ENCODE assay signal across 8 cellular contexts in genomic region chr19:18292810-18293641, GRCh38. TPM values are rescaled to one million over a fixed set of nuclear protein-coding genes. Genes with fewer than 3 reads are reported as not detected.
A peak's percentile ranks its signal among the peaks of the same experiment; 100 is the strongest.
DNase-seq lines count a peak whose midpoint lies in the region; ATAC-seq and TF ChIP-seq lines count a peak whose summit lies in the region.

No MANE protein-coding gene starts in this region.

- peaks cover 35% of the 10 kb centered on the region for H3K4me1 ChIP-seq in vagina

- no peaks in the 10 kb centered on the region for H3K9me3 ChIP-seq in vagina

- H3K9me3 Mint-ChIP-seq in activated CD4-positive, alpha-beta T cell treated with anti-CD3 and anti-CD28 coated beads, Interleukin-2, amount 10 ng/mL, durations not matched to agents 24 days and 14 days, result peaks cover 19% of the 10 kb centered on the region
- no peaks in the 10 kb centered on the region for H3K9me3 Mint-ChIP-seq in activated naive CD4-positive, alpha-beta T cell treated with anti-CD3 and anti-CD28 coated beads, Interleukin-2, amount 10 ng/mL, durations not matched to agents 7 days and 5 days
- no peaks in the 10 kb centered on the region for H3K9me3 Mint-ChIP-seq in neural crest cell

- no peak for TF ChIP-seq POLR2A in vagina (IDR thresholded peaks at IDR 0.05)

- CTCF ChIA-PET in activated naive CD4-positive, alpha-beta T cell treated with anti-CD3 and anti-CD28 coated beads, Interleukin-2, amount 10 ng/mL, durations not matched to agents 7 days and 5 days (lab: Charles Lee), result interaction anchor here (0.7 to 6.6 kb wide), 7 partner anchors 9 to 228 kb away, joined by 3 to 73 read pairs (median 5); partner anchors contain the start of gene JUND

- ATAC-seq in GM21529 (IDR thresholded peaks at IDR 0.05; ENCODE audit: unreplicated experiment), result no peak

- no peak for TF ChIP-seq CTCF in neural crest cell (conservative IDR thresholded peaks at IDR 0.05)
- TF ChIP-seq CTCF in vagina (IDR thresholded peaks at IDR 0.05), result no peak

- H3K4me1 Mint-ChIP-seq in activated CD4-positive, alpha-beta T cell treated with anti-CD3 and anti-CD28 coated beads, Interleukin-2, amount 10 ng/mL, durations not matched to agents 24 days and 14 days, result peaks cover 67% of the 10 kb centered on the region
- peaks cover 77% of the 10 kb centered on the region for H3K4me1 Mint-ChIP-seq in activated naive CD4-positive, alpha-beta T cell treated with anti-CD3 and anti-CD28 coated beads, Interleukin-2, amount 10 ng/mL, durations not matched to agents 7 days and 5 days
- peaks cover 29% of the 10 kb centered on the region for H3K4me1 Mint-ChIP-seq in neural crest cell

- no peaks in the 10 kb centered on the region for H3K27me3 ChIP-seq in vagina

- H3K36me3 ChIP-seq in vagina, result no peaks in the 10 kb centered on the region

- peaks cover 27% of the 10 kb centered on the region for H3K36me3 Mint-ChIP-seq in activated CD4-positive, alpha-beta T cell treated with anti-CD3 and anti-CD28 coated beads, Interleukin-2, amount 10 ng/mL, durations not matched to agents 24 days and 14 days (ENCODE audit: low read depth)
- H3K36me3 Mint-ChIP-seq in activated naive CD4-positive, alpha-beta T cell treated with anti-CD3 and anti-CD28 coated beads, Interleukin-2, amount 10 ng/mL, durations not matched to agents 7 days and 5 days, result peaks cover 8% of the 10 kb centered on the region
- H3K36me3 Mint-ChIP-seq in neural crest cell (ENCODE audit: low read depth), result no peaks in the 10 kb centered on the region

- no peaks in the 10 kb centered on the region for H3K27me3 Mint-ChIP-seq in activated CD4-positive, alpha-beta T cell treated with anti-CD3 and anti-CD28 coated beads, Interleukin-2, amount 10 ng/mL, durations not matched to agents 24 days and 14 days
- H3K27me3 Mint-ChIP-seq in activated naive CD4-positive, alpha-beta T cell treated with anti-CD3 and anti-CD28 coated beads, Interleukin-2, amount 10 ng/mL, durations not matched to agents 7 days and 5 days, result no peaks in the 10 kb centered on the region
- H3K27me3 Mint-ChIP-seq in neural crest cell (ENCODE audit: low read depth), result peaks cover 3% of the 10 kb centered on the region

- H3K4me3 Mint-ChIP-seq in activated CD4-positive, alpha-beta T cell treated with anti-CD3 and anti-CD28 coated beads, Interleukin-2, amount 10 ng/mL, durations not matched to agents 24 days and 14 days, result peak overlapping the region; percentile 86
- H3K4me3 Mint-ChIP-seq in activated naive CD4-positive, alpha-beta T cell treated with anti-CD3 and anti-CD28 coated beads, Interleukin-2, amount 10 ng/mL, durations not matched to agents 7 days and 5 days, result peak overlapping the region; percentile 89
- peak overlapping the region; percentile 91 for H3K4me3 Mint-ChIP-seq in neural crest cell

- H3K4me3 ChIP-seq in vagina, result peak overlapping the region; percentile 62 to 68

- H3K27ac Mint-ChIP-seq in activated CD4-positive, alpha-beta T cell treated with anti-CD3 and anti-CD28 coated beads, Interleukin-2, amount 10 ng/mL, durations not matched to agents 24 days and 14 days, result peak overlapping the region; percentile 98
- peak overlapping the region; percentile 96 for H3K27ac Mint-ChIP-seq in activated naive CD4-positive, alpha-beta T cell treated with anti-CD3 and anti-CD28 coated beads, Interleukin-2, amount 10 ng/mL, durations not matched to agents 7 days and 5 days
- H3K27ac Mint-ChIP-seq in neural crest cell (ENCODE audit: unreplicated experiment), result peak overlapping the region; percentile 13

- peak overlapping the region; percentile 99 for H3K27ac ChIP-seq in vagina

- DNase-seq in activated CD4-positive, alpha-beta T cell treated with anti-CD3 and anti-CD28 coated beads, Interleukin-2, amount 10 ng/mL, durations not matched to agents 24 days and 14 days, result peak; percentile 89
- no peak for DNase-seq in activated CD4-positive, alpha-beta T cell treated with anti-CD3 and anti-CD28 coated beads, Interleukin-2, amount 50 U/mL, for 4 hours
- DNase-seq in NCI-H2227 (lab: John Stamatoyannopoulos, UW; ENCODE audit: unreplicated experiment) (peak; percentile 84), germinal center (ENCODE audit: low spot score) (peak; percentile 31), neural crest cell (ENCODE audit: low read depth, low spot score) (peak; percentile 64), vagina (ENCODE audit: extremely low spot score in 2 of 2) (no peak)
- peak; percentile 67 for DNase-seq in activated naive CD4-positive, alpha-beta T cell treated with anti-CD3 and anti-CD28 coated beads, Interleukin-2, amount 10 ng/mL, durations not matched to agents 7 days and 5 days

- intact Hi-C loops in activated CD4-positive, alpha-beta T cell treated with anti-CD3 and anti-CD28 coated beads, Interleukin-2, amount 10 ng/mL, durations not matched to agents 24 days and 14 days (cut with micrococcal nuclease), result loop anchor here (5.0 to 10.0 kb wide), 3 partner anchors 124 to 288 kb away; partner anchors contain the start of genes ARRDC2, IL12RB1 and SSBP4
- intact Hi-C loops in vagina (cut with DNase I), result no loop called here

RNA-seq across cellular contexts. Expression of gene JUND, which starts 11.6 kb away (rescaled TPM):
- 382 and 413 TPM in 2 replicates for total RNA-seq in activated CD4-positive, alpha-beta T cell treated with anti-CD3 and anti-CD28 coated beads, Interleukin-2, amount 10 ng/mL, durations not matched to agents 24 days and 14 days
- total RNA-seq in neural crest cell (73.6 and 85.1 TPM in 2 replicates), vagina (531 TPM)

RNA-seq across cellular contexts. Expression of gene IQCN, which starts 18.8 kb away (rescaled TPM):
- 2.3 and 3.0 TPM in 2 replicates for total RNA-seq in activated CD4-positive, alpha-beta T cell treated with anti-CD3 and anti-CD28 coated beads, Interleukin-2, amount 10 ng/mL, durations not matched to agents 24 days and 14 days
- total RNA-seq in neural crest cell (2.2 and 2.5 TPM in 2 replicates), vagina (4.4 TPM)

RNA-seq across cellular contexts. Expression of gene LSM4, which starts 29.9 kb away (rescaled TPM):
- 217 and 225 TPM in 2 replicates for total RNA-seq in activated CD4-positive, alpha-beta T cell treated with anti-CD3 and anti-CD28 coated beads, Interleukin-2, amount 10 ng/mL, durations not matched to agents 24 days and 14 days
- total RNA-seq in neural crest cell (283 and 292 TPM in 2 replicates), vagina (54.3 TPM)

RNA-seq across cellular contexts. Expression of gene PGPEP1, which starts 47.4 kb away (rescaled TPM):
- 14.6 and 18.5 TPM in 2 replicates for total RNA-seq in activated CD4-positive, alpha-beta T cell treated with anti-CD3 and anti-CD28 coated beads, Interleukin-2, amount 10 ng/mL, durations not matched to agents 24 days and 14 days
- total RNA-seq in neural crest cell, result 5.2 and 8.3 TPM in 2 replicates
- 27.5 TPM for total RNA-seq in vagina

Comparison
In these comparisons a context has a peak if more than half of its experiments do, and no peak if none do; other contexts are left out.
1. DNase-seq: peak in activated CD4-positive, alpha-beta T cell treated with anti-CD3 and anti-CD28 coated beads, Interleukin-2, amount 10 ng/mL, durations not matched to agents 24 days and 14 days (single experiment), NCI-H2227 (single experiment), activated naive CD4-positive, alpha-beta T cell treated with anti-CD3 and anti-CD28 coated beads, Interleukin-2, amount 10 ng/mL, durations not matched to agents 7 days and 5 days (single experiment), germinal center (single experiment) and neural crest cell (single experiment); none in activated CD4-positive, alpha-beta T cell treated with anti-CD3 and anti-CD28 coated beads, Interleukin-2, amount 50 U/mL, for 4 hours (0 of 2) and vagina (0 of 2).
2. H3K27ac Mint-ChIP-seq: peak in every context shown above with its lines; median percentile 98 in activated CD4-positive, alpha-beta T cell treated with anti-CD3 and anti-CD28 coated beads, Interleukin-2, amount 10 ng/mL, durations not matched to agents 24 days and 14 days; 96 in activated naive CD4-positive, alpha-beta T cell treated with anti-CD3 and anti-CD28 coated beads, Interleukin-2, amount 10 ng/mL, durations not matched to agents 7 days and 5 days; 13 in neural crest cell.
3. Peak in every context shown above with its lines, with median percentiles within 50 percentile points of each other: H3K4me3 Mint-ChIP-seq.